ENCODE assay signal across 8 cellular contexts in the genomic region with DNA sequence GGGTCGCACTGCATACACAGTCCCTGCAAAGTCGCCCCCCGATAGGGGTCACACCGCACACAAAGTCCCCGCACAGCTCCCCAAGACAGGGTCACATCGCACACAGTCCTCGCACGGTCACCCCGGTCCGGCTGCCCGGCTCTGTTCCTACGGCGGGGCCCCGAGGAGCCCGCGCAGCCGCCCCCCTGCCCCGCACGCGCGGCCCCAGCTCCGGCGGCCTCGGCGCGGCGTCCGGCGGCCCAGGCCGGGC. TPM values are rescaled to one million over a fixed set of nuclear protein-coding genes. Genes with fewer than 3 reads are reported as not detected.
DNase-seq lines count a peak whose midpoint lies in the region; ATAC-seq lines count a peak whose summit lies in the region.

No MANE protein-coding gene starts in this region.

- no peak overlapping the region for H3K27ac ChIP-seq in iPS-20b (ENCODE audit: low read length)
- H3K27ac ChIP-seq in substantia nigra (ENCODE audit: low read depth, low read length, poor library complexity, severe bottlenecking): peak overlapping the region; percentile 88

- peak overlapping the region; percentile 90 for H3K4me3 Mint-ChIP-seq in stimulated activated naive CD8-positive, alpha-beta T cell treated with anti-CD3 and anti-CD28 coated beads, Interleukin-15, Interleukin-2, amounts not matched to agents 100 ng/mL and 50 ng/mL, for 24 hours
- H3K4me3 Mint-ChIP-seq in activated naive CD8-positive, alpha-beta T cell treated with anti-CD3 and anti-CD28 coated beads, Interleukin-2, amount 10 ng/mL, durations not matched to agents 7 days and 5 days: peak overlapping the region; percentile 87

- DNase-seq in stimulated activated naive CD8-positive, alpha-beta T cell treated with anti-CD3 and anti-CD28 coated beads, Interleukin-15, Interleukin-2, amounts not matched to agents 100 U/mL and 50 U/mL, for 24 hours: no peak
- DNase-seq in activated naive CD8-positive, alpha-beta T cell treated with anti-CD3 and anti-CD28 coated beads, Interleukin-2, amount 10 ng/mL, durations not matched to agents 7 days and 5 days: no peak
- DNase-seq in substantia nigra (lab: John Stamatoyannopoulos, UW): peak in 1 of 49 donors; percentile 60
- no peak for DNase-seq in RKO (ENCODE audit: low spot score)
- no peak for DNase-seq in HuH-7 (ENCODE audit: low spot score)

- H3K4me1 Mint-ChIP-seq in stimulated activated naive CD8-positive, alpha-beta T cell treated with anti-CD3 and anti-CD28 coated beads, Interleukin-15, Interleukin-2, amounts not matched to agents 100 ng/mL and 50 ng/mL, for 24 hours (ENCODE audit: low read depth): peaks cover 60% of the 10 kb centered on the region
- peaks cover 30% of the 10 kb centered on the region for H3K4me1 Mint-ChIP-seq in activated naive CD8-positive, alpha-beta T cell treated with anti-CD3 and anti-CD28 coated beads, Interleukin-2, amount 10 ng/mL, durations not matched to agents 7 days and 5 days

- ATAC-seq in stimulated activated naive CD8-positive, alpha-beta T cell treated with anti-CD3 and anti-CD28 coated beads, Interleukin-15, Interleukin-2, amounts not matched to agents 100 U/mL and 50 U/mL, for 24 hours: no peak
- ATAC-seq in activated naive CD8-positive, alpha-beta T cell treated with anti-CD3 and anti-CD28 coated beads, Interleukin-2, amount 10 ng/mL, durations not matched to agents 7 days and 5 days (ENCODE audit: low read depth): no peak
- ATAC-seq in GM21619 (IDR thresholded peaks at IDR 0.05; ENCODE audit: unreplicated experiment): no peak

- H3K9me3 ChIP-seq in iPS-20b (ENCODE audit: insufficient read depth, low read depth, low read length): peaks cover 5% of the 10 kb centered on the region; the same call in 1 of the 2 replicates

- peaks cover 10% of the 10 kb centered on the region for H3K4me1 ChIP-seq in iPS-20b (ENCODE audit: insufficient read depth, low read length)

- peak overlapping the region; percentile 89 for H3K27ac Mint-ChIP-seq in stimulated activated naive CD8-positive, alpha-beta T cell treated with anti-CD3 and anti-CD28 coated beads, Interleukin-15, Interleukin-2, amounts not matched to agents 100 ng/mL and 50 ng/mL, for 24 hours
- H3K27ac Mint-ChIP-seq in activated naive CD8-positive, alpha-beta T cell treated with anti-CD3 and anti-CD28 coated beads, Interleukin-2, amount 10 ng/mL, durations not matched to agents 7 days and 5 days: peak overlapping the region; percentile 92

- H3K36me3 Mint-ChIP-seq in stimulated activated naive CD8-positive, alpha-beta T cell treated with anti-CD3 and anti-CD28 coated beads, Interleukin-15, Interleukin-2, amounts not matched to agents 100 ng/mL and 50 ng/mL, for 24 hours (ENCODE audit: low read depth): peaks cover 24% of the 10 kb centered on the region
- H3K36me3 Mint-ChIP-seq in activated naive CD8-positive, alpha-beta T cell treated with anti-CD3 and anti-CD28 coated beads, Interleukin-2, amount 10 ng/mL, durations not matched to agents 7 days and 5 days: peaks cover 8% of the 10 kb centered on the region

- peak overlapping the region; percentile 82 for H3K4me3 ChIP-seq in iPS-20b (ENCODE audit: low read length)

- POLR2A ChIA-PET in activated naive CD8-positive, alpha-beta T cell treated with anti-CD3 and anti-CD28 coated beads, Interleukin-2, amount 10 ng/mL, durations not matched to agents 7 days and 5 days (lab: Charles Lee): interaction anchor here (0.7 to 2.2 kb wide), 20 partner anchors 8 to 295 kb away, joined by 3 to 25 read pairs (median 6); a partner anchor contains a TSS

- peak overlapping the region; percentile 82 for H3K9ac ChIP-seq in iPS-20b (ENCODE audit: low read depth, low read length)

- H3K9me3 Mint-ChIP-seq in stimulated activated naive CD8-positive, alpha-beta T cell treated with anti-CD3 and anti-CD28 coated beads, Interleukin-15, Interleukin-2, amounts not matched to agents 100 ng/mL and 50 ng/mL, for 24 hours: no peaks in the 10 kb centered on the region
- H3K9me3 Mint-ChIP-seq in activated naive CD8-positive, alpha-beta T cell treated with anti-CD3 and anti-CD28 coated beads, Interleukin-2, amount 10 ng/mL, durations not matched to agents 7 days and 5 days: peaks cover 2% of the 10 kb centered on the region

- H3K36me3 ChIP-seq in iPS-20b (ENCODE audit: insufficient read depth, low read depth, low read length): no peaks in the 10 kb centered on the region; the same call in 1 of the 2 replicates

- no peaks in the 10 kb centered on the region for H3K27me3 Mint-ChIP-seq in stimulated activated naive CD8-positive, alpha-beta T cell treated with anti-CD3 and anti-CD28 coated beads, Interleukin-15, Interleukin-2, amounts not matched to agents 100 ng/mL and 50 ng/mL, for 24 hours
- peaks cover 10% of the 10 kb centered on the region for H3K27me3 Mint-ChIP-seq in activated naive CD8-positive, alpha-beta T cell treated with anti-CD3 and anti-CD28 coated beads, Interleukin-2, amount 10 ng/mL, durations not matched to agents 7 days and 5 days

- H3K27me3 ChIP-seq in iPS-20b (ENCODE audit: insufficient read depth, low read length): peaks cover 14% of the 10 kb centered on the region; the same call in 1 of the 2 replicates

RNA-seq across cellular contexts. Expression of a gene that starts 0.3 kb away (rescaled TPM):
- 10 to 100 TPM; 29.7 to 36.9 TPM for total RNA-seq in activated naive CD8-positive, alpha-beta T cell treated with anti-CD3 and anti-CD28 coated beads, Interleukin-2, amount 10 ng/mL, durations not matched to agents 7 days and 5 days

RNA-seq across cellular contexts. Expression of a gene that starts 22.8 kb away (rescaled TPM):
- total RNA-seq in activated naive CD8-positive, alpha-beta T cell treated with anti-CD3 and anti-CD28 coated beads, Interleukin-2, amount 10 ng/mL, durations not matched to agents 7 days and 5 days: not detected
